In the genomic region with DNA sequence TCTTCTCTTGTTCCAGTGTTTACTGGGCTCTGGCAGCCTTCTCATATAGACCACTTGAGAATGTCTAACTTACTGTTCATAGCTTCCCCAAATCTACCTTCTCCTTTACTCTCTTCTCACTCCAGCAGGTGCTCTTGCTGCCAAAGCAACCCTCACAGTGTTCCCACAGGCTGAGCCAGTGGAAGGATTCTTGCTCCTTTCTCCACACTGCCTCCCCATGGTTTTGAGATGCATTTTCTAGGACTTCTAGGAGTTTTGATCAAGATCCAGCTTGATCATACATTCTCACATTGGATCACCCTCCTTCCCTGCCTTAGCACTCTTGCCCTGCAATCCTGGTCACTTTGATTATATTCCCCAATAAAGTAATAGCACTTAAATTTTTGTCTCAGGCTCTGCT, we compare ENCODE assay signal across 1 cellular context.
TF ChIP-seq lines count a peak whose summit lies in the region.

No MANE protein-coding gene starts in this region.

TF ChIP-seq in H1, 55 proteins besides CTCF, POLR2A, EP300 and RAD21:
- TF ChIP-seq USF2 (IDR thresholded peaks at IDR 0.05; ENCODE audit: low read length) (no peak), POLR2AphosphoS5 (IDR thresholded peaks at IDR 0.05; ENCODE audit: low read depth, low read length) (no peak), SIRT6 (IDR thresholded peaks at IDR 0.05; ENCODE audit: low read length) (no peak), BCL11A (IDR thresholded peaks at IDR 0.05; ENCODE audit: low read depth in 2 of 2, low read length in 2 of 2) (no peak), MAFK (IDR thresholded peaks at IDR 0.05; ENCODE audit: low read depth, low read length) (no peak), RXRA (IDR thresholded peaks at IDR 0.05; ENCODE audit: insufficient read depth, low read depth, low read length) (no peak), TCF12 (IDR thresholded peaks at IDR 0.05; ENCODE audit: low read depth, low read length) (no peak), BACH1 (IDR thresholded peaks at IDR 0.05; ENCODE audit: low read length) (no peak), EZH2 (IDR thresholded peaks at IDR 0.05; ENCODE audit: low read depth, low read length, severe bottlenecking) (no peak), SAP30 (IDR thresholded peaks at IDR 0.05; ENCODE audit: insufficient read depth, insufficient replicate concordance, low read length) (no peak), SIX5 (IDR thresholded peaks at IDR 0.05; ENCODE audit: low read depth, low read length) (no peak), CBX5 (IDR thresholded peaks at IDR 0.05; ENCODE audit: low read depth, low read length) (no peak)
